In the genomic region with DNA sequence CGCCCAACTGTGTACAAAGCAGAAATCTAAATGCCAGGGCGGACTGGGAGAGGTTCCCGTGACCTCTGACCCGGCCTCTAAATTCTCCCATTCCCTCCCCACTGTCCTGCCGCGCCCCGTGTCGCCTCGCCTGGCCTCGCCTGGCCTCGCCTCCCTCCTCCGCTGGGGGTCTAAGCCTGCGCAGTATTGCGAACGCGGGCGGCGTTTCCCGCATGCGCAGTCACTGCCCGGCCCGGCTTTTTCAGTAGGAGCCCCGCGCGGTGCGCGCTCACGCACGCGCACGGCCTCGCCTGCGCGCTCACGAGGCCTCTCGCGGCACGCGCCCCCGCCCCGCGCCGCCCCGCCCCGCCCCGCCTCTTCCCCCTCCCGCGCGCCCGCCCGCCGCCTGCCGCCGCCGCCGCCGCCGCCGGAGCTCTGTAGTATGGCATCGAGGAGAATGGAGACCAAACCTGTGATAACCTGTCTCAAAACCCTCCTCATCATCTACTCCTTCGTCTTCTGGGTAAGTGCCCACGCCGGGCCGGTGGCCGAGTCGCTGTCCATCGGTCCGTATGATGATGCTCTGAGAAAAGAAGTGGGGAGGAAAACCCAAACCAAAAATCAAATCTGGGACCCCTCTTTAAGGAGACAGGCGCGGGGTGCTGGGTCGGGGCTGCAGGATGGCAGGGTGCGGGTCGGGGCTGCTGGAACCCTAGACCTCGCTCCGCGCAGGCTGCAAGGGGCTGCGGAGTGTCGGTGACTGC, we compare ENCODE assay signal across 8 cellular contexts. TPM values are rescaled to one million over a fixed set of nuclear protein-coding genes. Genes with fewer than 3 reads are reported as not detected.
DNase-seq lines count a peak whose midpoint lies in the region; ATAC-seq and TF ChIP-seq lines count a peak whose summit lies in the region.

A gene with protein sequence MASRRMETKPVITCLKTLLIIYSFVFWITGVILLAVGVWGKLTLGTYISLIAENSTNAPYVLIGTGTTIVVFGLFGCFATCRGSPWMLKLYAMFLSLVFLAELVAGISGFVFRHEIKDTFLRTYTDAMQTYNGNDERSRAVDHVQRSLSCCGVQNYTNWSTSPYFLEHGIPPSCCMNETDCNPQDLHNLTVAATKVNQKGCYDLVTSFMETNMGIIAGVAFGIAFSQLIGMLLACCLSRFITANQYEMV (plus strand): TSS at position 417 of the 743 bp plus-strand sequence. CDS start 5 bp downstream, at position 422.

- peak within 1 kb of the TSS; percentile 77 for H3K4me2 ChIP-seq in GM23338

- peak in 1 of 2 donors; percentile 20 for TF ChIP-seq EP300 in tibial nerve (IDR thresholded peaks at IDR 0.05)

- no peaks in the 10 kb centered on the region for H3K9me2 ChIP-seq in GM23338 (ENCODE audit: insufficient read depth)

- H3K4me3 ChIP-seq in Caco-2 (ENCODE audit: low read depth, low read length): peak within 1 kb of the TSS; percentile 41
- peak within 1 kb of the TSS; percentile 69 for H3K4me3 ChIP-seq in GM23338
- peak within 1 kb of the TSS; percentile 32 to 63 (median 42) for H3K4me3 ChIP-seq in tibial nerve

- H3K79me2 ChIP-seq in GM23338 (replicated peaks; ENCODE audit: insufficient read depth): no peaks in the 10 kb centered on the region

- no peaks in the 10 kb centered on the region for H3K4me1 Mint-ChIP-seq in Caco-2 (ENCODE audit: low read depth, unreplicated experiment)
- H3K4me1 Mint-ChIP-seq in GM23338: peaks cover 9% of the 10 kb centered on the region; the same call in 2 of the 3 replicates
- peaks cover 2% of the 10 kb centered on the region for H3K4me1 Mint-ChIP-seq in T-helper 17 cell
- H3K4me1 Mint-ChIP-seq in progenitor cell of endocrine pancreas (ENCODE audit: low read depth): peaks cover 2% of the 10 kb centered on the region

- TF ChIP-seq POLR2A in tibial nerve (IDR thresholded peaks at IDR 0.05): no peak

- H3K27me3 ChIP-seq in Caco-2 (replicated peaks; ENCODE audit: control insufficient read depth, insufficient read depth, low read length) (0 out of 2 replicates have a peak, but pooled peaks cover 1% of the 10 kb centered on the region), GM23338 (ENCODE audit: insufficient read depth) (peaks cover 10% of the 10 kb centered on the region; the same call in 1 of the 2 replicates), tibial nerve (peaks cover 0 to 4% of the 10 kb centered on the region in 2 donors)

- intact Hi-C loops in Caco-2 (cut with micrococcal nuclease; ENCODE audit: unreplicated experiment): no loop called here
- intact Hi-C loops in left ventricle myocardium superior (cut with micrococcal nuclease): no loop called here

- H3K4me3 Mint-ChIP-seq in Caco-2 (ENCODE audit: unreplicated experiment) (peak within 1 kb of the TSS; percentile 74), GM23338 (peak within 1 kb of the TSS; percentile 91), T-helper 17 cell (peak within 1 kb of the TSS; percentile 85), progenitor cell of endocrine pancreas (ENCODE audit: low read depth) (peak within 1 kb of the TSS; percentile 92)

- H3K27ac Mint-ChIP-seq in Caco-2 (ENCODE audit: unreplicated experiment): no peak within 1 kb of the TSS
- H3K27ac Mint-ChIP-seq in GM23338: 0 out of 2 replicates have a peak within 1 kb of the TSS, but pooled peaks have one; percentile 80
- no peak within 1 kb of the TSS for H3K27ac Mint-ChIP-seq in T-helper 17 cell
- no peak within 1 kb of the TSS for H3K27ac Mint-ChIP-seq in progenitor cell of endocrine pancreas

- WGBS in tibial nerve, 2 donors: 1 to 46% methylated on average over 10 to 64 of the region's 78 CpGs

- H3K36me3 Mint-ChIP-seq in Caco-2 (ENCODE audit: insufficient read depth, unreplicated experiment) (no peaks in the 10 kb centered on the region), GM23338 (ENCODE audit: low read depth) (no peaks in the 10 kb centered on the region), T-helper 17 cell (ENCODE audit: low read depth) (no peaks in the 10 kb centered on the region), progenitor cell of endocrine pancreas (ENCODE audit: insufficient read depth) (no peaks in the 10 kb centered on the region)

- H3K27me3 Mint-ChIP-seq in Caco-2 (ENCODE audit: insufficient read depth, unreplicated experiment): no peaks in the 10 kb centered on the region
- peaks cover 13% of the 10 kb centered on the region for H3K27me3 Mint-ChIP-seq in GM23338 (ENCODE audit: insufficient read depth, low read depth, poor library complexity)
- peaks cover 3% of the 10 kb centered on the region for H3K27me3 Mint-ChIP-seq in T-helper 17 cell
- no peaks in the 10 kb centered on the region for H3K27me3 Mint-ChIP-seq in progenitor cell of endocrine pancreas

- H3K27ac ChIP-seq in GM23338 (ENCODE audit: low read depth) (no peak within 1 kb of the TSS), tibial nerve (peak within 1 kb of the TSS in 2 of 4 donors; percentile 64 to 78)

- H4K20me1 ChIP-seq in GM23338 (replicated peaks; ENCODE audit: insufficient read depth): no peaks in the 10 kb centered on the region

- H3K4me1 ChIP-seq in Caco-2 (no peaks in the 10 kb centered on the region), GM23338 (ENCODE audit: insufficient read depth) (no peaks in the 10 kb centered on the region), tibial nerve (peaks cover 0 to 3% (median 0%) of the 10 kb centered on the region in 4 donors)

- DNase-seq in Caco-2: peak; percentile 82 to 83
- peak; percentile 70 for DNase-seq in GM23338 (ENCODE audit: low spot score)
- DNase-seq in NCI-H1048 (lab: John Stamatoyannopoulos, UW): peak; percentile 19
- peak; percentile 46 to 68 (median 55) for DNase-seq in T-helper 17 cell
- peak; percentile 15 for DNase-seq in amniotic stem cell (lab: John Stamatoyannopoulos, UW)
- DNase-seq in left ventricle myocardium superior: peak; percentile 92
- peak; percentile 67 for DNase-seq in progenitor cell of endocrine pancreas (ENCODE audit: low spot score, unreplicated experiment)
- peak; percentile 46 to 53 for DNase-seq in tibial nerve (ENCODE audit: low spot score in 2 of 2)

- POLR2A ChIA-PET in Caco-2 (lab: Charles Lee): no interaction called here

- H3K9me3 ChIP-seq in Caco-2 (no peaks in the 10 kb centered on the region), T-helper 17 cell (ENCODE audit: control insufficient read depth, low read length, poor library complexity, severe bottlenecking) (no peaks in the 10 kb centered on the region), tibial nerve (no peaks in the 10 kb centered on the region)

- ATAC-seq in GM23338: peak; percentile 77
- peak; percentile 90 for ATAC-seq in T-helper 17 cell
- peak; percentile 97 for ATAC-seq in left ventricle myocardium superior

- no TSS peak for BruUV-seq in Caco-2 (replicated peaks; lab: Mats Ljungman, UMichigan)

- TF ChIP-seq CTCF in Caco-2 (IDR thresholded peaks at IDR 0.05; ENCODE audit: insufficient read depth in 1 of 2, low read depth in 1 of 2, low read length in 1 of 2, severe bottlenecking in 1 of 2, unreplicated experiment in 1 of 2) (no peak), GM23338 (conservative IDR thresholded peaks at IDR 0.05; ENCODE audit: low read depth in 2 of 2) (no peak), progenitor cell of endocrine pancreas (IDR thresholded peaks at IDR 0.05; ENCODE audit: unreplicated experiment) (no peak), tibial nerve (IDR thresholded peaks at IDR 0.05) (no peak)

- CTCF ChIA-PET in Caco-2 (lab: Charles Lee): no interaction called here

- H3F3A ChIP-seq in GM23338 (replicated peaks; ENCODE audit: low read depth): no peaks in the 10 kb centered on the region

- H3K9me3 Mint-ChIP-seq in Caco-2 (ENCODE audit: unreplicated experiment) (no peaks in the 10 kb centered on the region), GM23338 (no peaks in the 10 kb centered on the region), progenitor cell of endocrine pancreas (ENCODE audit: low read depth) (no peaks in the 10 kb centered on the region)

- no peaks in the 10 kb centered on the region for H3K36me3 ChIP-seq in Caco-2 (ENCODE audit: control insufficient read depth, insufficient read depth, low read length)
- no peaks in the 10 kb centered on the region for H3K36me3 ChIP-seq in GM23338 (ENCODE audit: insufficient read depth)
- H3K36me3 ChIP-seq in tibial nerve: no peaks in the 10 kb centered on the region

- H2AFZ ChIP-seq in GM23338: peak within 1 kb of the TSS; percentile 89

TF ChIP-seq in GM23338, 12 proteins besides CTCF, POLR2A, EP300 and RAD21:
- peak; percentile 68 for TF ChIP-seq POLR2AphosphoS5 (IDR thresholded peaks at IDR 0.05; ENCODE audit: low read depth)
- TF ChIP-seq STAT1 (IDR thresholded peaks at IDR 0.05; ENCODE audit: unreplicated experiment): no peak

RNA-seq across cellular contexts. Expression of the gene that starts here (rescaled TPM):
- total RNA-seq in Caco-2 (2022) (0.91 and 1.7 TPM in 2 replicates), T-helper 17 cell (under 1 TPM; 0.18 to 0.35 TPM), left ventricle myocardium superior (20.0 TPM), progenitor cell of endocrine pancreas (21.1 and 21.8 TPM in 2 replicates), tibial nerve (10 to 100 TPM; 28.5 to 68.2 (median 40.5) TPM)
- 5.9 and 7.2 TPM in 2 replicates for total RNA-seq in GM23338 (2014; rRNA removed; shearing (Covaris generic))
- 10.4 and 11.5 TPM in 2 replicates for polyA plus RNA-seq in GM23338 (2016; fragmentation: Nextera tagmentation; extraction: Ambion mirVana)

Comparison
In these comparisons a context has a peak if more than half of its experiments do, and no peak if none do; other contexts are left out.
1. Peak in DNase-seq and ATAC-seq in T-helper 17 cell; RNA of the gene not detected or under 1 TPM.
2. DNase-seq: peak in every context shown above with its lines; median percentile 92 in left ventricle myocardium superior; 82 in Caco-2; 70 in GM23338; 67 in progenitor cell of endocrine pancreas; 55 in T-helper 17 cell; 50 in tibial nerve; 19 in NCI-H1048; 15 in amniotic stem cell.